In the genomic region with DNA sequence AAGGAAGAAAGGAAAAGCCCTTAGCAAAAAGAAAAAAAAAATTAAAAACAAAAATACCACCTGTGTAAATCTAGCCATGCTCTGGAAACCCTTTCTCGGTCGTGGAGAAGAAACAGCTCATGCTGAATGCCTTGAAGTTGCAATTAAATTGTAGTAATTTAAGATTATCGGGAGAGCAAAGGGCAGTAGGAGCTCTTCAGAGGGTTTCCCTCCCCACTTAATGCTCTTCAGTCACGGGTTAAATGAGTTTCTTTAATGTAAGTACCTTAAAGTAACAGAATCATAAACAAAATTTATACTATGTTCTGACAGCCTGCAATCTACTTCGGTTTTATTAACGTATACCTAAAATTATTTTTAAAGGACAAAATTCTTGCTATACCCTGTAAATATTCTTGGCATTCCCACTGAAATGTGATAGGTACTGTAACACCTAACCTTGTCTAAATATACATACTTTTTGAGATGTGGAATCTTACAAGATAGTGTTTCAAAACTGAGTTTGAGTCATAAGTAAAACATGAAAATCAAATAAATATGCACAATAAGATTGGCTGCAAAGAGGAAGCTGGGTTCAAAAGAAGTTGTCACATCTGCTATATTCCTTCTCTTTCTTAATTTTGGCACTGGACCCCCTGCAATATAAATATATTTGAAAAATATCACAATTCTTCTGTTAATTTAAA, we compare ENCODE assay signal across 1 cellular context.
A peak's percentile ranks its signal among the peaks of the same experiment; 100 is the strongest.
TF ChIP-seq lines count a peak whose summit lies in the region.

No MANE protein-coding gene starts in this region.

TF ChIP-seq in IMR-90, 13 proteins besides CTCF, POLR2A, EP300 and RAD21:
- peak; percentile 21; the same call in 1 of the 2 replicates for TF ChIP-seq CEBPB (IDR thresholded peaks at IDR 0.05; ENCODE audit: low read depth, low read length)
- TF ChIP-seq, protein P1, sequence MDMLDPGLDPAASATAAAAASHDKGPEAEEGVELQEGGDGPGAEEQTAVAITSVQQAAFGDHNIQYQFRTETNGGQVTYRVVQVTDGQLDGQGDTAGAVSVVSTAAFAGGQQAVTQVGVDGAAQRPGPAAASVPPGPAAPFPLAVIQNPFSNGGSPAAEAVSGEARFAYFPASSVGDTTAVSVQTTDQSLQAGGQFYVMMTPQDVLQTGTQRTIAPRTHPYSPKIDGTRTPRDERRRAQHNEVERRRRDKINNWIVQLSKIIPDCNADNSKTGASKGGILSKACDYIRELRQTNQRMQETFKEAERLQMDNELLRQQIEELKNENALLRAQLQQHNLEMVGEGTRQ (IDR thresholded peaks at IDR 0.05; ENCODE audit: low read depth, low read length), result no peak
